26 cellular contexts compared by ENCODE assay signal in the genomic region with DNA sequence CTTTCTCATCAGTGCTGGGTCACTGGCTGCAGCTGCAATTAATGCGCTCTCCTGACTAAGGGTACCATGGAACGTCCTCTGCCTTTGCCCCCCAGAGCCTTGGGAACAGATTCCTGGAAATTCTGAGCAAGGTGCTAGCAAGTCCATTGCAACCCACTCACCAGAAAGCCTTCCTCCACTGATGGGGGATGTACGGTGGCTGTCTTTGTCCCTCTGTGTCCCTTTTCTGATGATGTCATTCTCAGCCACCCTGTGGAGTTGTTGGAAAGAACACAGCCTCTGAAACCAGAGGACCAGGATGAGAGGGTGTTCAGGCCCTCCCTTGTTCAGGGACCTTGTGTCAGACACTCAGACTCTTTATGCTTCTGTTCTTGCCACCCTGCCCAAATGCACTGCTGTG.
"Had no signal": no experiment of that assay in that cellular context is flagged by ENCODE, and none has a peak within 500 bp of the region (broad histone marks: within the 10 kb centered on the region; RNA-seq: fewer than 3 reads in every experiment).

No MANE protein-coding gene starts in this region.

- H3K4me3 Mint-ChIP-seq: activated CD4-positive, alpha-beta T cell treated with anti-CD3 and anti-CD28 coated beads, Interleukin-2, amount 10 ng/mL, durations not matched to agents 7 days and 5 days; activated CD8-positive, alpha-beta memory T cell treated with anti-CD3 and anti-CD28 coated beads, Interleukin-2, amount 10 ng/mL, durations not matched to agents 7 days and 5 days; activated CD8-positive, alpha-beta T cell treated with anti-CD3 and anti-CD28 coated beads for 36 hours; activated naive CD4-positive, alpha-beta T cell treated with anti-CD3 and anti-CD28 coated beads, Interleukin-2, amount 10 ng/mL, durations not matched to agents 7 days and 5 days; dendritic cell treated with granulocyte-macrophage colony-stimulating factor and Interleukin-4, amounts not matched to agents 40 ng/mL and 50 ng/mL, for 4 days; mesothelial cell of epicardium; naive thymus-derived CD8-positive, alpha-beta T cell; neural progenitor cell; T-helper 2 cell treated with Interferon-gamma antibody and Interleukin-4, amounts not matched to agents 5 μg/mL and 100 μg/mL, for 36 hours had no signal

- H3K9me3 Mint-ChIP-seq: activated CD4-positive, alpha-beta T cell treated with anti-CD3 and anti-CD28 coated beads, Interleukin-2, amount 10 ng/mL, durations not matched to agents 7 days and 5 days; activated CD8-positive, alpha-beta T cell treated with anti-CD3 and anti-CD28 coated beads for 36 hours; activated naive CD4-positive, alpha-beta T cell treated with anti-CD3 and anti-CD28 coated beads, Interleukin-2, amount 10 ng/mL, durations not matched to agents 7 days and 5 days; mesothelial cell of epicardium; naive thymus-derived CD8-positive, alpha-beta T cell; neural progenitor cell; T-helper 2 cell treated with Interferon-gamma antibody and Interleukin-4, amounts not matched to agents 5 μg/mL and 100 μg/mL, for 36 hours had no signal

- H3K27ac ChIP-seq: body of pancreas, left ventricle myocardium inferior, neural progenitor cell, stomach, upper lobe of left lung, VCaP had no signal

- H3K9me3 ChIP-seq: body of pancreas, left ventricle myocardium inferior, stomach, upper lobe of left lung had no signal

- H3K4me2 ChIP-seq: neural progenitor cell had no signal

- FAIRE-seq: endometrium had no signal

- H2AFZ ChIP-seq: neural progenitor cell had no signal

- H3K4me3 ChIP-seq: body of pancreas, left ventricle myocardium inferior, neural progenitor cell, stomach, upper lobe of left lung had no signal

- H3K36me3 Mint-ChIP-seq: activated naive CD4-positive, alpha-beta T cell treated with anti-CD3 and anti-CD28 coated beads, Interleukin-2, amount 10 ng/mL, durations not matched to agents 7 days and 5 days; mesothelial cell of epicardium; naive thymus-derived CD8-positive, alpha-beta T cell; neural progenitor cell had no signal

- H3K36me3 ChIP-seq: left ventricle myocardium inferior, neural progenitor cell, stomach, upper lobe of left lung had no signal

- H3K27ac Mint-ChIP-seq: activated CD4-positive, alpha-beta T cell treated with anti-CD3 and anti-CD28 coated beads, Interleukin-2, amount 10 ng/mL, durations not matched to agents 7 days and 5 days; activated CD8-positive, alpha-beta memory T cell treated with anti-CD3 and anti-CD28 coated beads, Interleukin-2, amount 10 ng/mL, durations not matched to agents 7 days and 5 days; activated CD8-positive, alpha-beta T cell treated with anti-CD3 and anti-CD28 coated beads for 36 hours; activated naive CD4-positive, alpha-beta T cell treated with anti-CD3 and anti-CD28 coated beads, Interleukin-2, amount 10 ng/mL, durations not matched to agents 7 days and 5 days; dendritic cell treated with granulocyte-macrophage colony-stimulating factor and Interleukin-4, amounts not matched to agents 40 ng/mL and 50 ng/mL, for 4 days; mesothelial cell of epicardium; naive thymus-derived CD8-positive, alpha-beta T cell; neural progenitor cell; progenitor cell of endocrine pancreas; T-helper 2 cell treated with Interferon-gamma antibody and Interleukin-4, amounts not matched to agents 5 μg/mL and 100 μg/mL, for 36 hours had no signal

- H3K4me1 Mint-ChIP-seq: activated CD4-positive, alpha-beta T cell treated with anti-CD3 and anti-CD28 coated beads, Interleukin-2, amount 10 ng/mL, durations not matched to agents 7 days and 5 days; activated naive CD4-positive, alpha-beta T cell treated with anti-CD3 and anti-CD28 coated beads, Interleukin-2, amount 10 ng/mL, durations not matched to agents 7 days and 5 days had no signal

- H3K27me3 ChIP-seq: body of pancreas, neural progenitor cell, stomach, upper lobe of left lung had no signal

- H3K9ac ChIP-seq: neural progenitor cell had no signal

- DNase-seq: activated CD4-positive, alpha-beta T cell treated with anti-CD3 and anti-CD28 coated beads, Interleukin-2, amount 10 ng/mL, durations not matched to agents 7 days and 5 days; activated CD8-positive, alpha-beta memory T cell treated with anti-CD3 and anti-CD28 coated beads, Interleukin-2, amount 10 ng/mL, durations not matched to agents 7 days and 5 days; activated CD8-positive, alpha-beta T cell treated with anti-CD3 and anti-CD28 coated beads for 36 hours; activated effector memory CD4-positive, alpha-beta T cell treated with anti-CD3 and anti-CD28 coated beads, Interleukin-2, amount 50 U/mL, for 16 hours; activated naive CD4-positive, alpha-beta T cell treated with anti-CD3 and anti-CD28 coated beads, Interleukin-2, amount 10 ng/mL, durations not matched to agents 7 days and 5 days; activated T-cell treated with anti-CD3 and anti-CD28 coated beads for 4 hours; body of pancreas; caudate nucleus; effector CD4-positive, alpha-beta T cell; foreskin melanocyte; glutamatergic neuron; hippocampal formation; left ventricle myocardium inferior; naive thymus-derived CD8-positive, alpha-beta T cell; stimulated activated CD4-positive, alpha-beta T cell treated with anti-CD3 and anti-CD28 coated beads, Interleukin-12 subunit alpha, Interleukin-12 subunit beta, amount 100 ng/mL, for 4 hours; stimulated activated CD4-positive, alpha-beta T cell treated with anti-CD3 and anti-CD28 coated beads, Interleukin-4, amount 100 ng/mL, for 4 hours; stomach; upper lobe of left lung had no signal

- ATAC-seq: activated CD4-positive, CD25-positive, alpha-beta regulatory T cell treated with anti-CD3 and anti-CD28 coated beads, Interleukin-2, amount 50 U/mL, for 24 hours; activated CD8-positive, alpha-beta memory T cell treated with anti-CD3 and anti-CD28 coated beads, Interleukin-2, amount 10 ng/mL, durations not matched to agents 7 days and 5 days; activated CD8-positive, alpha-beta T cell treated with anti-CD3 and anti-CD28 coated beads for 36 hours; body of pancreas; naive thymus-derived CD8-positive, alpha-beta T cell had no signal

- H3K27me3 Mint-ChIP-seq: activated CD4-positive, alpha-beta T cell treated with anti-CD3 and anti-CD28 coated beads, Interleukin-2, amount 10 ng/mL, durations not matched to agents 7 days and 5 days; activated CD8-positive, alpha-beta memory T cell treated with anti-CD3 and anti-CD28 coated beads, Interleukin-2, amount 10 ng/mL, durations not matched to agents 7 days and 5 days; activated CD8-positive, alpha-beta T cell treated with anti-CD3 and anti-CD28 coated beads for 36 hours had no signal
